Comparison of ENCODE assay signal across 9 cellular contexts in genomic region chr1:35369922-35370671, GRCh38.
DNase-seq lines count a peak whose midpoint lies in the region; FAIRE-seq and TF ChIP-seq lines count a peak whose summit lies in the region.
"Had no signal": no experiment of that assay in that cellular context is flagged by ENCODE, and none has a peak within 500 bp of the region (broad histone marks: within the 10 kb centered on the region; RNA-seq: fewer than 3 reads in every experiment).

No MANE protein-coding gene starts in this region.

- no peak overlapping the region for H3K9ac ChIP-seq in kidney (ENCODE audit: low read length in 2 of 2)

- H3K27me3 ChIP-seq in A673 (replicated peaks; ENCODE audit: insufficient read depth, low read depth, low read length, poor library complexity) (no peaks in the 10 kb centered on the region), H7 (ENCODE audit: control insufficient read depth, insufficient read depth, low read length) (no peaks in the 10 kb centered on the region), breast epithelium (no peaks in the 10 kb centered on the region)

- no peaks in the 10 kb centered on the region for H3K9me3 ChIP-seq in A673 (ENCODE audit: low read depth, low read length, poor library complexity, severe bottlenecking)
- H3K9me3 ChIP-seq in kidney (ENCODE audit: control insufficient read depth in 1 of 2, low read length in 2 of 2), result no peaks in the 10 kb centered on the region
- no peaks in the 10 kb centered on the region for H3K9me3 ChIP-seq in breast epithelium

- POLR2A ChIA-PET in A673 (lab: Charles Lee; ENCODE audit: low non-redundant PET), result no interaction called here

- peaks cover 4% of the 10 kb centered on the region for H3K36me3 ChIP-seq in A673 (ENCODE audit: insufficient read depth, low read length, poor library complexity, severe bottlenecking)
- no peaks in the 10 kb centered on the region; the same call in 1 of the 2 replicates for H3K36me3 ChIP-seq in H7 (replicated peaks; ENCODE audit: control insufficient read depth, insufficient read depth, low read length)
- no peaks in the 10 kb centered on the region for H3K36me3 ChIP-seq in kidney (ENCODE audit: control insufficient read depth in 1 of 2, insufficient read depth in 2 of 2, low read length in 2 of 2)
- no peaks in the 10 kb centered on the region for H3K36me3 ChIP-seq in breast epithelium

- TF ChIP-seq CTCF in A673 (conservative IDR thresholded peaks at IDR 0.05; ENCODE audit: low read depth, low read length) (no peak), astrocyte of the spinal cord (IDR thresholded peaks at IDR 0.05; ENCODE audit: low read depth, low read length) (no peak), kidney (IDR thresholded peaks at IDR 0.05; ENCODE audit: borderline replicate concordance, extremely low read depth, insufficient read depth) (no peak), breast epithelium (IDR thresholded peaks at IDR 0.05) (no peak)

- intact Hi-C loops in A673 (cut with micrococcal nuclease; ENCODE audit: unreplicated experiment), result loop anchor here (2.0 kb wide), 1 partner anchor 101 kb away; the partner anchor contains the start of gene ZMYM4
- intact Hi-C loops in kidney (cut with DNase I), result no loop called here
- intact Hi-C loops in breast epithelium (cut with DNase I; ENCODE audit: low total_unique reads), result no loop called here

- H3K4me1 ChIP-seq in A673 (ENCODE audit: insufficient read depth, low read length, poor library complexity, severe bottlenecking) (peaks cover 24% of the 10 kb centered on the region), kidney (ENCODE audit: control insufficient read depth in 1 of 2, insufficient read depth in 1 of 2, low read depth in 1 of 2, low read length in 2 of 2) (no peaks in the 10 kb centered on the region), breast epithelium (no peaks in the 10 kb centered on the region)

- BruUV-seq in A673 (replicated peaks; lab: Mats Ljungman, UMichigan), result no TSS peak

- H3K27ac ChIP-seq in A673 (ENCODE audit: low read depth, low read length, poor library complexity, severe bottlenecking) (peak overlapping the region; percentile 78), kidney (ENCODE audit: low read depth in 2 of 2, low read length in 2 of 2) (peak overlapping the region in 1 of 2 donors; percentile 47), breast epithelium (peak overlapping the region in 1 of 2 donors; percentile 53)

- TF ChIP-seq POLR2A in breast epithelium (IDR thresholded peaks at IDR 0.05), result no peak

- FAIRE-seq in kidney (lab: Jason Lieb, UNC), result peak; percentile 72

- H3K4me3 ChIP-seq in A673 (ENCODE audit: low read depth, low read length, poor library complexity, severe bottlenecking) (no peak overlapping the region), H7 (ENCODE audit: insufficient read depth, low read depth, low read length) (no peak overlapping the region), astrocyte of the spinal cord (ENCODE audit: low read depth, low read length) (no peak overlapping the region), kidney (ENCODE audit: low read length in 2 of 2) (no peak overlapping the region), breast epithelium (no peak overlapping the region)

- DNase-seq in A673 (ENCODE audit: low spot score) (peak; percentile 95), H7 (peak; percentile 10), astrocyte of the spinal cord (ENCODE audit: low read depth, low spot score) (peak; percentile 82), kidney (no peak), NCI-H1092 (lab: John Stamatoyannopoulos, UW) (no peak), breast epithelium (ENCODE audit: low spot score in 2 of 2) (no peak), NCI-H146 (lab: John Stamatoyannopoulos, UW) (no peak)
- DNase-seq in stimulated activated CD4-positive, alpha-beta T cell treated with anti-CD3 and anti-CD28 coated beads, Interleukin-4, amount 100 ng/mL, for 24 hours, result no peak
- DNase-seq: activated CD4-positive, CD25-positive, alpha-beta regulatory T cell had no signal

- CTCF ChIA-PET in A673 (lab: Charles Lee), result interaction anchor here (0.6 kb wide), 2 partner anchors 164 to 1207 kb away, joined by 5 to 8 read pairs; no protein-coding TSS in a partner anchor

- in situ Hi-C loops in astrocyte of the spinal cord (cut with HindIII; ENCODE audit: low sequenced_read_pairs), result no loop called here

Comparison
In these comparisons a context has a peak if more than half of its experiments do, and no peak if none do; other contexts are left out.
1. DNase-seq: peak in A673 (single experiment), H7 (single experiment) and astrocyte of the spinal cord (single experiment); none in kidney (single experiment), stimulated activated CD4-positive, alpha-beta T cell treated with anti-CD3 and anti-CD28 coated beads, Interleukin-4, amount 100 ng/mL, for 24 hours (single experiment), NCI-H1092 (single experiment), breast epithelium (0 of 2) and NCI-H146 (single experiment).